Comparison of ENCODE assay signal across 8 cellular contexts in genomic region chr6:105317607-105318533, GRCh38.
DNase-seq lines count a peak whose midpoint lies in the region; ATAC-seq, FAIRE-seq and TF ChIP-seq lines count a peak whose summit lies in the region.

No MANE protein-coding gene starts in this region.

- intact Hi-C loops in Calu3 (cut with micrococcal nuclease; ENCODE audit: unreplicated experiment) = loop anchor here (1.0 to 5.0 kb wide), 3 partner anchors 85 to 231 kb away; partner anchors contain the start of gene PREP
- intact Hi-C loops in K562 (cut with micrococcal nuclease) = loop anchor here (10.0 kb wide), 1 partner anchor 87 kb away; the partner anchor contains the start of gene PREP
- intact Hi-C loops in right lobe of liver (cut with DNase I) = no loop called here

- no peak for TF ChIP-seq EP300 in K562 (IDR thresholded peaks at IDR 0.05; ENCODE audit: low read length)

- TF ChIP-seq CTCF in Calu3 (IDR thresholded peaks at IDR 0.05; ENCODE audit: unreplicated experiment) (peak; percentile 45), K562 (IDR thresholded peaks at IDR 0.05 in 2 of 3, conservative IDR thresholded peaks at IDR 0.05 in 1 of 3; ENCODE audit: insufficient read depth in 2 of 3, low read depth in 1 of 3, low read length in 3 of 3) (peak; percentile 24 to 38 (median 33); a peak in 5 of 6 replicates), right lobe of liver (IDR thresholded peaks at IDR 0.05) (peak; percentile 29 to 49 (median 43))

- peaks cover 67% of the 10 kb centered on the region for H3K36me3 ChIP-seq in K562 (ENCODE audit: control insufficient read depth, insufficient read depth, low read length)
- H3K36me3 ChIP-seq in right lobe of liver = peaks cover 0 to 6% (median 2%) of the 10 kb centered on the region in 4 donors

- no peaks in the 10 kb centered on the region for H3K27me3 Mint-ChIP-seq in Calu3 (ENCODE audit: unreplicated experiment)

- H3K27ac ChIP-seq in K562 (ENCODE audit: extremely low read depth, low read depth, low read length) = no peak overlapping the region
- H3K27ac ChIP-seq in right lobe of liver = no peak overlapping the region

- FAIRE-seq in K562 (lab: Jason Lieb, UNC) = no peak

- BruUV-seq in Calu3 (replicated peaks; lab: Mats Ljungman, UMichigan) (no TSS peak), K562 (replicated peaks; lab: Mats Ljungman, UMichigan) (no TSS peak)

- no peaks in the 10 kb centered on the region for H3K4me1 ChIP-seq in K562 (replicated peaks in 1 of 2; ENCODE audit: control insufficient read depth in 2 of 2, insufficient read depth in 2 of 2, low read length in 2 of 2)
- no peaks in the 10 kb centered on the region for H3K4me1 ChIP-seq in right lobe of liver

- DNase-seq in Calu3 = peak; percentile 46
- DNase-seq in K562 (ENCODE audit: extremely low read depth in 1 of 4, low spot score in 3 of 4) = peak in 1 of 4 experiments; percentile 9
- no peak for DNase-seq in right lobe of liver
- no peak for DNase-seq in NCI-H2107 treated with DMSO at 0.1 percent for 48 hours (lab: John Stamatoyannopoulos, UW; ENCODE audit: unreplicated experiment)
- DNase-seq in UCSD-AML1 (lab: John Stamatoyannopoulos, UW; ENCODE audit: unreplicated experiment) = no peak

- no peak overlapping the region for H3K4me2 ChIP-seq in K562 (ENCODE audit: insufficient read depth, low read length)

- WGBS in K562 (ENCODE audit: insufficient coverage, low coverage, missing lambda C conversion rate) = 95% methylated on average over 6 of the region's 6 CpGs
- WGBS in right lobe of liver (ENCODE audit: insufficient coverage, low coverage, low lambda C conversion rate, missing lambda C conversion rate) = 89% methylated on average over 4 of the region's 6 CpGs

- H3K27ac Mint-ChIP-seq in Calu3 (ENCODE audit: unreplicated experiment) = no peak overlapping the region

- H4K20me1 ChIP-seq in K562 (replicated peaks; ENCODE audit: control insufficient read depth, insufficient read depth, low read length) = no peaks in the 10 kb centered on the region

- CTCF ChIA-PET in Calu3 (lab: Charles Lee) = interaction anchor here (0.8 to 2.3 kb wide), 3 partner anchors 28 to 85 kb away, joined by 3 to 6 read pairs (median 6); partner anchors contain the start of gene PREP
- CTCF ChIA-PET in K562 (lab: Yijun Ruan, JAX; ENCODE audit: low intra/inter-chr PET ratio) = interaction anchor here (0.6 kb wide), 1 partner anchor 906 kb away, joined by 5 read pairs; no protein-coding TSS in a partner anchor

- H3K36me3 Mint-ChIP-seq in Calu3 (ENCODE audit: insufficient read depth, unreplicated experiment) = peaks cover 22% of the 10 kb centered on the region

- no peak for TF ChIP-seq RAD21 in K562 (CRISPR knock-in tag; conservative IDR thresholded peaks at IDR 0.05 in 1 of 2, IDR thresholded peaks at IDR 0.05 in 1 of 2)

- no peaks in the 10 kb centered on the region for H3K79me2 ChIP-seq in K562 (ENCODE audit: control insufficient read depth, insufficient read depth, low read length)

- no peaks in the 10 kb centered on the region for H3K27me3 ChIP-seq in K562 (ENCODE audit: control insufficient read depth in 2 of 2, insufficient read depth in 2 of 2, low read length in 2 of 2)
- H3K27me3 ChIP-seq in right lobe of liver = no peaks in the 10 kb centered on the region

- H3K9me3 Mint-ChIP-seq in Calu3 (ENCODE audit: low read depth, unreplicated experiment) = no peaks in the 10 kb centered on the region

- H2AFZ ChIP-seq in K562 (ENCODE audit: low read depth, low read length) = no peak overlapping the region

- POLR2A ChIA-PET in K562 (lab: Yijun Ruan, JAX) = interaction anchor here (0.6 to 1.5 kb wide), 4 partner anchors 9 to 84 kb away, joined by 3 to 6 read pairs (median 4); no protein-coding TSS in a partner anchor

- H3K9ac ChIP-seq in K562 (ENCODE audit: insufficient read depth in 1 of 2, low read depth in 2 of 2, low read length in 2 of 2) = no peak overlapping the region

- no peaks in the 10 kb centered on the region for H3K4me1 Mint-ChIP-seq in Calu3 (ENCODE audit: low read depth, unreplicated experiment)

- TF ChIP-seq POLR2A in K562 (conservative IDR thresholded peaks at IDR 0.05) (no peak), right lobe of liver (IDR thresholded peaks at IDR 0.05) (no peak)

- H3K4me3 ChIP-seq in K562 = no peak overlapping the region
- H3K4me3 ChIP-seq in right lobe of liver = no peak overlapping the region

- H3K9me3 ChIP-seq in K562 (replicated peaks; ENCODE audit: control insufficient read depth, insufficient read depth, low read depth, low read length) = no peaks in the 10 kb centered on the region
- no peaks in the 10 kb centered on the region for H3K9me3 ChIP-seq in right lobe of liver

- in situ Hi-C loops in K562 (cut with MboI) = no loop called here

- no peak overlapping the region for H3K4me3 Mint-ChIP-seq in Calu3 (ENCODE audit: low read depth, unreplicated experiment)

- peak; percentile 39 for ATAC-seq in HG02885 (IDR thresholded peaks at IDR 0.05; ENCODE audit: poor library complexity, unreplicated experiment)
- ATAC-seq in K562 = no peak
- ATAC-seq in right lobe of liver = peak; percentile 54 to 62 (median 58)
- ATAC-seq in GM21447 (IDR thresholded peaks at IDR 0.05; ENCODE audit: unreplicated experiment) = no peak
- ATAC-seq in HG03571 (IDR thresholded peaks at IDR 0.05; ENCODE audit: unreplicated experiment) = no peak

- H3K9me1 ChIP-seq in K562 (ENCODE audit: control insufficient read depth, insufficient read depth, low read length) = no peaks in the 10 kb centered on the region

TF ChIP-seq in K562, 482 proteins besides CTCF, POLR2A, EP300 and RAD21:
- no peak for TF ChIP-seq TRIM25 (IDR thresholded peaks at IDR 0.05; ENCODE audit: borderline replicate concordance)
- no peak for TF ChIP-seq HNRNPLL (IDR thresholded peaks at IDR 0.05; ENCODE audit: low read depth, low read length, poor library complexity, severe bottlenecking)
- TF ChIP-seq ZNF316 (IDR thresholded peaks at IDR 0.05) = 0 out of 2 replicates have a peak, but pooled peaks have one; percentile 8
- no peak for TF ChIP-seq LCOR (CRISPR knock-in tag; IDR thresholded peaks at IDR 0.05)
- no peak for TF ChIP-seq GTF2A2 (tag; IDR thresholded peaks at IDR 0.05)
- no peak for TF ChIP-seq ZNF253 (CRISPR knock-in tag; conservative IDR thresholded peaks at IDR 0.05)
- no peak for TF ChIP-seq ZNF717 (CRISPR knock-in tag; IDR thresholded peaks at IDR 0.05)
- no peak for TF ChIP-seq NCOA6 (IDR thresholded peaks at IDR 0.05)

Comparison
In these comparisons a context has a peak if more than half of its experiments do, and no peak if none do; other contexts are left out.
1. ATAC-seq: peak in HG02885 (single experiment) and right lobe of liver (4 of 4); none in K562 (single experiment), GM21447 (single experiment) and HG03571 (single experiment).
2. intact Hi-C loops: an anchor here in Calu3 (1.0 to 5.0 kb wide) and K562 (10.0 kb wide); none called in right lobe of liver.
3. Peak in every context shown above with its lines, with median percentiles within 50 percentile points of each other: CTCF ChIP-seq.